ENCODE assay signal across 19 cellular contexts in the genomic region with DNA sequence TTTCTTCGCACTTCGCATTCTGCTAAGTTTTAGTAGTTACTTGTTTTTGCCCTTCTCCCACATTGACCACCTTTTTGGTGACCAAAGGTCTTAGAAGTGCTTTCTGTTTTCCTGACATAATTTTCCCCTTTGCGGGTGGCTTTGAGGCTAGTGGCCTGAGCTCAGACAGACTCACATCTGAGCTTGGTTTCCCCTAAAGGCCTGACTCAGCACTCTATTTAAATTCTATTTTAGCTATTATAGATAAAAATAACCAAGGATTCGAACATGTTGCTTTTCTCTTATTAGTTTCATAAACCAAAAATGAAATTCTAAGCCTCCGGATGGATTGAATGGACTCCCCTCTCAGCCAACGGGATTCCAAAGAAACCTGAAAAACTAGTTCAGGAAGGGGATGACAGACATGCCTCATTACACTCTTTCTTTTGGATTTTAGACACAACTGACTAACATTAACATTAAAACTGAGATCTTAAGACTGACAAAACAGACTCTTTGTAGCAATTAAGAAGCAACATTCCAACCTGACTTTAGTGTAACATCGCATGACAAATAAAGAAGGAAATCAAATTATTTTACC.
A peak's percentile ranks its signal among the peaks of the same experiment; 100 is the strongest.
DNase-seq lines count a peak whose midpoint lies in the region; ATAC-seq and TF ChIP-seq lines count a peak whose summit lies in the region.
"Had no signal": no experiment of that assay in that cellular context is flagged by ENCODE, and none has a peak within 500 bp of the region (broad histone marks: within the 10 kb centered on the region; RNA-seq: fewer than 3 reads in every experiment).

No MANE protein-coding gene starts in this region.

- H4K20me1 ChIP-seq in PC-3 (ENCODE audit: low read length) (no peaks in the 10 kb centered on the region), smooth muscle cell (ENCODE audit: low read depth) (no peaks in the 10 kb centered on the region)

- no peaks in the 10 kb centered on the region for H3K36me3 Mint-ChIP-seq in CD14-positive monocyte
- H3K36me3 Mint-ChIP-seq in activated CD8-positive, alpha-beta T cell treated with anti-CD3 and anti-CD28 coated beads for 36 hours (ENCODE audit: low read depth): no peaks in the 10 kb centered on the region
- H3K36me3 Mint-ChIP-seq: CD4-positive, CD25-positive, alpha-beta regulatory T cell; IgD-negative memory B cell had no signal

- H3K27me3 ChIP-seq in PC-3 (ENCODE audit: low read length) (no peaks in the 10 kb centered on the region), iPS DF 6.9 (ENCODE audit: control insufficient read depth, insufficient read depth, low read length) (no peaks in the 10 kb centered on the region), smooth muscle cell (ENCODE audit: low read depth) (no peaks in the 10 kb centered on the region)
- H3K27me3 ChIP-seq: SJCRH30 had no signal

- no peak overlapping the region for H3K4me3 Mint-ChIP-seq in CD14-positive monocyte
- no peak overlapping the region for H3K4me3 Mint-ChIP-seq in activated CD8-positive, alpha-beta T cell treated with anti-CD3 and anti-CD28 coated beads for 36 hours
- H3K4me3 Mint-ChIP-seq: B cell; CD4-positive, CD25-positive, alpha-beta regulatory T cell; IgD-negative memory B cell had no signal

- CTCF ChIA-PET in PC-3 (lab: Charles Lee): no interaction called here
- CTCF ChIA-PET in activated CD8-positive, alpha-beta T cell treated with anti-CD3 and anti-CD28 coated beads for 36 hours (lab: Charles Lee): no interaction called here

- H3K9me3 Mint-ChIP-seq in CD14-positive monocyte: peaks cover 0 to 2% (median 0%) of the 10 kb centered on the region in 7 donors
- peaks cover 1% of the 10 kb centered on the region for H3K9me3 Mint-ChIP-seq in activated CD8-positive, alpha-beta T cell treated with anti-CD3 and anti-CD28 coated beads for 36 hours

- DNase-seq in NCI-H345 (lab: John Stamatoyannopoulos, UW): peak; percentile 2
- no peak for DNase-seq in NCI-H345 treated with DMSO at 0.1 percent for 48 hours (lab: John Stamatoyannopoulos, UW; ENCODE audit: unreplicated experiment)
- DNase-seq in PC-3: peak; percentile 64
- DNase-seq in iPS DF 6.9 (ENCODE audit: low read depth, low spot score): peak; percentile 13
- DNase-seq in smooth muscle cell (lab: John Stamatoyannopoulos, UW; ENCODE audit: unreplicated experiment): no peak
- no peak for DNase-seq in CD14-positive monocyte (ENCODE audit: low spot score)
- DNase-seq in activated CD8-positive, alpha-beta T cell treated with anti-CD3 and anti-CD28 coated beads for 36 hours: no peak
- DNase-seq in hippocampal formation (lab: John Stamatoyannopoulos, UW): no peak
- DNase-seq: Calu3; CD4-positive, CD25-positive, alpha-beta regulatory T cell; Kasumi-1; NCI-H1105; NCI-H2081 treated with DMSO at 0.1 percent for 48 hours; NCI-H526; SJCRH30 had no signal

- H3K27ac Mint-ChIP-seq in CD14-positive monocyte: no peak overlapping the region
- H3K27ac Mint-ChIP-seq in activated CD8-positive, alpha-beta T cell treated with anti-CD3 and anti-CD28 coated beads for 36 hours: no peak overlapping the region
- H3K27ac Mint-ChIP-seq: B cell; CD4-positive, CD25-positive, alpha-beta regulatory T cell; IgD-negative memory B cell had no signal

- TF ChIP-seq CTCF in PC-3 (conservative IDR thresholded peaks at IDR 0.05; ENCODE audit: low read depth, low read length) (no peak), smooth muscle cell (IDR thresholded peaks at IDR 0.05; ENCODE audit: borderline replicate concordance, insufficient read depth, poor library complexity, severe bottlenecking) (no peak), CD14-positive monocyte (IDR thresholded peaks at IDR 0.05) (no peak)
- no peak for TF ChIP-seq CTCF in activated CD8-positive, alpha-beta T cell treated with anti-CD3 and anti-CD28 coated beads for 36 hours (IDR thresholded peaks at IDR 0.05)

- peaks cover 2% of the 10 kb centered on the region for H3K4me1 Mint-ChIP-seq in CD14-positive monocyte
- H3K4me1 Mint-ChIP-seq in activated CD8-positive, alpha-beta T cell treated with anti-CD3 and anti-CD28 coated beads for 36 hours (ENCODE audit: low read depth): no peaks in the 10 kb centered on the region
- H3K4me1 Mint-ChIP-seq: B cell; CD4-positive, CD25-positive, alpha-beta regulatory T cell; IgD-negative memory B cell had no signal

- no peak overlapping the region for H3K27ac ChIP-seq in PC-3 (ENCODE audit: low read length)
- H3K27ac ChIP-seq in iPS DF 6.9 (ENCODE audit: low read length): no peak overlapping the region
- peak overlapping the region; percentile 1 for H3K27ac ChIP-seq in smooth muscle cell (ENCODE audit: low read depth)
- H3K27ac ChIP-seq: 22Rv1, SJCRH30 had no signal

- POLR2A ChIA-PET in PC-3 (lab: Charles Lee; ENCODE audit: unreplicated experiment): interaction anchor here (0.6 kb wide), 1 partner anchor 9 kb away, joined by 5 read pairs; no protein-coding TSS in a partner anchor
- POLR2A ChIA-PET in activated CD8-positive, alpha-beta T cell treated with anti-CD3 and anti-CD28 coated beads for 36 hours (lab: Charles Lee): no interaction called here

- H3K9ac ChIP-seq in PC-3 (ENCODE audit: low read length): no peak overlapping the region
- H3K9ac ChIP-seq in smooth muscle cell (ENCODE audit: low read depth): no peak overlapping the region

- no peaks in the 10 kb centered on the region for H3K27me3 Mint-ChIP-seq in CD14-positive monocyte (ENCODE audit: low read depth in 3 of 3)
- H3K27me3 Mint-ChIP-seq in activated CD8-positive, alpha-beta T cell treated with anti-CD3 and anti-CD28 coated beads for 36 hours: no peaks in the 10 kb centered on the region
- H3K27me3 Mint-ChIP-seq: B cell; CD4-positive, CD25-positive, alpha-beta regulatory T cell; IgD-negative memory B cell had no signal

- H3K9me3 ChIP-seq in PC-3 (ENCODE audit: low read length) (no peaks in the 10 kb centered on the region), iPS DF 6.9 (ENCODE audit: control insufficient read depth, insufficient read depth, low read length) (no peaks in the 10 kb centered on the region), smooth muscle cell (replicated peaks; ENCODE audit: low read depth) (no peaks in the 10 kb centered on the region)
- H3K9me3 ChIP-seq: SJCRH30 had no signal

- H3F3A ChIP-seq in PC-3 (ENCODE audit: low read length, unreplicated experiment) (no peaks in the 10 kb centered on the region), smooth muscle cell (ENCODE audit: low read depth) (no peaks in the 10 kb centered on the region)

- H3K36me3 ChIP-seq in PC-3 (ENCODE audit: low read depth, low read length): no peaks in the 10 kb centered on the region
- no peaks in the 10 kb centered on the region for H3K36me3 ChIP-seq in iPS DF 6.9 (ENCODE audit: control insufficient read depth, insufficient read depth, low read length)
- H3K36me3 ChIP-seq in smooth muscle cell (ENCODE audit: low read depth): no peaks in the 10 kb centered on the region
- H3K36me3 ChIP-seq: SJCRH30 had no signal

- H3K9me2 ChIP-seq in PC-3 (replicated peaks; ENCODE audit: low read length): no peaks in the 10 kb centered on the region

- intact Hi-C loops in PC-3 (cut with micrococcal nuclease): no loop called here
- intact Hi-C loops in CD14-positive monocyte (cut with micrococcal nuclease): no loop called here
- intact Hi-C loops in activated CD8-positive, alpha-beta T cell treated with anti-CD3 and anti-CD28 coated beads for 36 hours (cut with micrococcal nuclease): no loop called here

- H3K79me2 ChIP-seq in PC-3 (ENCODE audit: low read length) (no peaks in the 10 kb centered on the region), smooth muscle cell (ENCODE audit: low read depth) (no peaks in the 10 kb centered on the region)

- H3K4me2 ChIP-seq in PC-3 (ENCODE audit: low read length) (no peak overlapping the region), smooth muscle cell (no peak overlapping the region)

- no peak overlapping the region for H2AFZ ChIP-seq in PC-3 (ENCODE audit: low read length)
- H2AFZ ChIP-seq in smooth muscle cell (ENCODE audit: low read depth): no peak overlapping the region

- BruUV-seq in PC-3 (replicated peaks; lab: Mats Ljungman, UMichigan): no TSS peak

- no peak overlapping the region for H3K4me3 ChIP-seq in PC-3 (ENCODE audit: low read length)
- H3K4me3 ChIP-seq in iPS DF 6.9 (ENCODE audit: low read length): no peak overlapping the region
- no peak overlapping the region for H3K4me3 ChIP-seq in smooth muscle cell
- H3K4me3 ChIP-seq: SJCRH30 had no signal

- no peak for ATAC-seq in PC-3
- ATAC-seq in activated CD8-positive, alpha-beta T cell treated with anti-CD3 and anti-CD28 coated beads for 36 hours: no peak
- ATAC-seq: Panc1 had no signal

- H3K4me1 ChIP-seq in PC-3 (ENCODE audit: insufficient read depth, low read length) (peaks cover 3% of the 10 kb centered on the region; the same call in 1 of the 2 replicates), iPS DF 6.9 (ENCODE audit: control insufficient read depth, insufficient read depth, low read length) (no peaks in the 10 kb centered on the region; the same call in 1 of the 2 replicates), smooth muscle cell (ENCODE audit: low read depth) (no peaks in the 10 kb centered on the region)
- H3K4me1 ChIP-seq: SJCRH30 had no signal

- no CpG with 5 or more reads among the region's 7 CpGs for WGBS in iPS DF 6.9 (ENCODE audit: insufficient coverage, insufficient read length)
- WGBS in smooth muscle cell (ENCODE audit: low lambda C conversion rate): 80% methylated on average over 7 of the region's 7 CpGs

Comparison
In these comparisons a context has a peak if more than half of its experiments do, and no peak if none do; other contexts are left out.
1. DNase-seq: peak in NCI-H345 (single experiment), PC-3 (single experiment) and iPS DF 6.9 (single experiment); none in NCI-H345 treated with DMSO at 0.1 percent for 48 hours (single experiment), smooth muscle cell (single experiment), CD14-positive monocyte (single experiment), activated CD8-positive, alpha-beta T cell treated with anti-CD3 and anti-CD28 coated beads for 36 hours (single experiment) and hippocampal formation (0 of 2).